In genomic region chr22:37998543-37998942, GRCh38 we compare ENCODE assay signal across 20 cellular contexts. TPM values are rescaled to one million over a fixed set of nuclear protein-coding genes. Genes with fewer than 3 reads are reported as not detected.
DNase-seq lines count a peak whose midpoint lies in the region; TF ChIP-seq lines count a peak whose summit lies in the region.
"Had no signal": no experiment of that assay in that cellular context is flagged by ENCODE, and none has a peak within 500 bp of the region (broad histone marks: within the 10 kb centered on the region; RNA-seq: fewer than 3 reads in every experiment).

No MANE protein-coding gene starts in this region.

- peaks cover 0 to 1% (median 0%) of the 10 kb centered on the region in 3 donors for H3K27me3 Mint-ChIP-seq in immature natural killer cell (ENCODE audit: low read depth in 3 of 3)
- H3K27me3 Mint-ChIP-seq: activated T-helper 17 cell treated with anti-CD3 and anti-CD28 coated beads, Interleukin-2, amount 50 U/mL, for 72 hours had no signal

- DNase-seq in COLO829 (ENCODE audit: low spot score): peak; percentile 91
- no peak for DNase-seq in immature natural killer cell
- peak; percentile 20 for DNase-seq in retina
- no peak for DNase-seq in HuH-7.5 (ENCODE audit: low spot score)
- DNase-seq in activated T-cell treated with anti-CD3 and anti-CD28 coated beads, Interleukin-2, amount 50 U/mL, for 48 hours: no peak
- DNase-seq in HEK293T (ENCODE audit: extremely low spot score): no peak
- no peak for DNase-seq in NCI-H2196 (lab: John Stamatoyannopoulos, UW; ENCODE audit: unreplicated experiment)
- DNase-seq: activated CD4-positive, CD25-positive, alpha-beta regulatory T cell; adrenal gland; foreskin fibroblast; GF-D8; NCI-H1930; NCI-H446 treated with DMSO at 0.1 percent for 48 hours; stimulated activated CD4-positive, alpha-beta T cell treated with anti-CD3 and anti-CD28 coated beads, Interleukin-2, amount 100 ng/mL, for 48 hours had no signal

- CTCF ChIA-PET in HEK293T (lab: Yijun Ruan, JAX): no interaction called here

- no peaks in the 10 kb centered on the region for H3K9me3 Mint-ChIP-seq in immature natural killer cell
- H3K9me3 Mint-ChIP-seq: activated T-helper 17 cell treated with anti-CD3 and anti-CD28 coated beads, Interleukin-2, amount 50 U/mL, for 72 hours; IgD-negative memory B cell; nephron; T-helper 1 cell treated with Interleukin-12 subunit alpha and Interleukin-12 subunit beta and Interleukin-4 antibody, amounts not matched to agents 30 μg/mL and 1 μg/mL, for 36 hours had no signal

- no peak overlapping the region for H3K4me3 Mint-ChIP-seq in immature natural killer cell
- H3K4me3 Mint-ChIP-seq: activated T-helper 17 cell treated with anti-CD3 and anti-CD28 coated beads, Interleukin-2, amount 50 U/mL, for 72 hours; IgD-negative memory B cell; nephron; T-helper 1 cell treated with Interleukin-12 subunit alpha and Interleukin-12 subunit beta and Interleukin-4 antibody, amounts not matched to agents 30 μg/mL and 1 μg/mL, for 36 hours had no signal

- peak overlapping the region; percentile 93 for H3K27ac ChIP-seq in angular gyrus (ENCODE audit: low read depth, low read length)
- H3K27ac ChIP-seq: adrenal gland, thoracic aorta had no signal

- H3K36me3 Mint-ChIP-seq in immature natural killer cell: no peaks in the 10 kb centered on the region
- H3K36me3 Mint-ChIP-seq: IgD-negative memory B cell had no signal

- peak overlapping the region in 5 of 6 donors; percentile 87 to 99 (median 92) for H3K27ac Mint-ChIP-seq in immature natural killer cell
- H3K27ac Mint-ChIP-seq: nephron; T-helper 1 cell treated with Interleukin-12 subunit alpha and Interleukin-12 subunit beta and Interleukin-4 antibody, amounts not matched to agents 30 μg/mL and 1 μg/mL, for 36 hours had no signal

- POLR2A ChIA-PET in HEK293T (lab: Yijun Ruan, JAX): no interaction called here

- peaks cover 47 to 63% of the 10 kb centered on the region in 2 donors for H3K4me1 Mint-ChIP-seq in immature natural killer cell
- H3K4me1 Mint-ChIP-seq: activated T-helper 17 cell treated with anti-CD3 and anti-CD28 coated beads, Interleukin-2, amount 50 U/mL, for 72 hours had no signal

TF ChIP-seq in HEK293T, 16 proteins besides CTCF, POLR2A, EP300 and RAD21:
- TF ChIP-seq ARNT (IDR thresholded peaks at IDR 0.05): no peak
- TF ChIP-seq ZNF384 (IDR thresholded peaks at IDR 0.05): no peak
- no peak for TF ChIP-seq FOXK2 (IDR thresholded peaks at IDR 0.05)
- no peak for TF ChIP-seq L3MBTL2 (conservative IDR thresholded peaks at IDR 0.05)
- no peak for TF ChIP-seq PKNOX1 (IDR thresholded peaks at IDR 0.05)
- no peak for TF ChIP-seq SP1 (IDR thresholded peaks at IDR 0.05)
- TF ChIP-seq NFRKB (IDR thresholded peaks at IDR 0.05): no peak
- no peak for TF ChIP-seq CTBP1 (IDR thresholded peaks at IDR 0.05; ENCODE audit: borderline replicate concordance)
- no peak for TF ChIP-seq BHLHE40 (IDR thresholded peaks at IDR 0.05; ENCODE audit: borderline replicate concordance)
- no peak for TF ChIP-seq ELF4 (IDR thresholded peaks at IDR 0.05)
- no peak for TF ChIP-seq FOXM1 (IDR thresholded peaks at IDR 0.05; ENCODE audit: borderline replicate concordance)
- TF ChIP-seq TARDBP (IDR thresholded peaks at IDR 0.05): no peak
- TF ChIP-seq SUZ12 (IDR thresholded peaks at IDR 0.05): no peak
- no peak for TF ChIP-seq LEF1 (IDR thresholded peaks at IDR 0.05; ENCODE audit: borderline replicate concordance)
- TF ChIP-seq HDGF (IDR thresholded peaks at IDR 0.05; ENCODE audit: borderline replicate concordance): no peak
- TF ChIP-seq FOXA1 (IDR thresholded peaks at IDR 0.05): no peak

RNA-seq across cellular contexts. Expression of gene SOX10, which starts 14.2 kb away (rescaled TPM):
- not detected for polyA plus RNA-seq in immature natural killer cell
- polyA plus RNA-seq: IgD-negative memory B cell had no signal

RNA-seq across cellular contexts. Expression of gene POLR2F, which starts 45.0 kb away (rescaled TPM):
- 100 to 1,000 TPM; 181 to 275 (median 203) TPM for polyA plus RNA-seq in immature natural killer cell

RNA-seq across cellular contexts. Expression of gene C22orf23, which starts 45.1 kb away (rescaled TPM):
- not detected for polyA plus RNA-seq in immature natural killer cell
- polyA plus RNA-seq: IgD-negative memory B cell had no signal

RNA-seq across cellular contexts. Expression of gene PICK1, which starts 58.7 kb away (rescaled TPM):
- 10 to 100 TPM in 1 of 3 donors, 1 to 10 TPM in 1, under 1 TPM in 1; 0.12 to 11.1 (median 6.0) TPM for polyA plus RNA-seq in immature natural killer cell

Comparison
In these comparisons a context has a peak if more than half of its experiments do, and no peak if none do; other contexts are left out.
1. DNase-seq: peak in COLO829 (single experiment) and retina (single experiment); none in immature natural killer cell (0 of 3), HuH-7.5 (single experiment), activated T-cell treated with anti-CD3 and anti-CD28 coated beads, Interleukin-2, amount 50 U/mL, for 48 hours (0 of 2), HEK293T (single experiment) and NCI-H2196 (single experiment).